Comparison of ENCODE assay signal across 33 cellular contexts in the genomic region with DNA sequence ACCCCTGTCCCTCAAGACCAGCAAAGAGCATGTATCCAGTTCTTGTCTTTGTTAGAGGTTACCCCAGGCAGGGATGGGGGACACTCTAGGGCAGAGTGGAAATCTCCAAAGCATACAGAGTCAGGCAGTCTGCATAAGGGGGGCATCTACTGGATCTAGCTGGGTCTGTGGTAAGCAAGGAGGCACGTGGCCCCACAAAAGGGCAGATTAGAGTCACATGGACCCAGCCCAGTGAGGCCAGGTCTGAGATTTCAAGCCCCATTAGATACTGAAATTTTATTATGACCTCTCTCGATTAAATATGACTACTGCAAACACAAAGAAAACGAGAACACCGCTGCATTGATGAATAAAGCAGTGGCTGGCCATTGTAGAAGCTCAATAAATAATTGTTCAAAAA. TPM values are rescaled to one million over a fixed set of nuclear protein-coding genes. Genes with fewer than 3 reads are reported as not detected.
"Had no signal": no experiment of that assay in that cellular context is flagged by ENCODE, and none has a peak within 500 bp of the region (broad histone marks: within the 10 kb centered on the region; RNA-seq: fewer than 3 reads in every experiment).

No MANE protein-coding gene starts in this region.

- H3K4me3 ChIP-seq: colonic mucosa, esophagus squamous epithelium, gastrocnemius medialis, heart right ventricle, left lung, lower lobe of right lung had no signal

- DNase-seq: colonic mucosa; cortex of kidney; effector CD8-positive, alpha-beta T cell; effector memory CD8-positive, alpha-beta T cell; erythroblast; esophagus squamous epithelium; foreskin fibroblast; foreskin melanocyte; gastrocnemius medialis; glutamatergic neuron; head of caudate nucleus; heart right ventricle; hippocampal formation; left cardiac atrium; left lung; left ventricle myocardium superior; lower lobe of right lung; mesenchymal stem cell; midbrain had no signal

- H3K4me3 Mint-ChIP-seq: dendritic cell treated with granulocyte-macrophage colony-stimulating factor and Interleukin-4, amounts not matched to agents 40 ng/mL and 50 ng/mL, for 4 days; effector memory CD8-positive, alpha-beta T cell had no signal

- H3K9me3 Mint-ChIP-seq: dendritic cell treated with granulocyte-macrophage colony-stimulating factor and Interleukin-4, amounts not matched to agents 40 ng/mL and 50 ng/mL, for 4 days; endodermal cell had no signal

- H3K27ac Mint-ChIP-seq: dendritic cell treated with granulocyte-macrophage colony-stimulating factor and Interleukin-4, amounts not matched to agents 40 ng/mL and 50 ng/mL, for 4 days; effector memory CD8-positive, alpha-beta T cell; endodermal cell had no signal

- FAIRE-seq: endometrium, islet of Langerhans, keratinocyte had no signal

- H3K27ac ChIP-seq: colonic mucosa, epithelial cell of prostate, esophagus squamous epithelium, gastrocnemius medialis, heart right ventricle, left lung, lower lobe of right lung had no signal

- H3K9me3 ChIP-seq: colonic mucosa, esophagus squamous epithelium, gastrocnemius medialis, heart right ventricle, left lung, lower lobe of right lung had no signal

- ATAC-seq: effector memory CD8-positive, alpha-beta T cell; esophagus mucosa; gastrocnemius medialis; heart right ventricle; left cardiac atrium; left lung; left ventricle myocardium superior; lower lobe of right lung had no signal

- H3K4me1 ChIP-seq: colonic mucosa, gastrocnemius medialis, left lung, lower lobe of right lung had no signal

- H3K36me3 ChIP-seq: colonic mucosa, esophagus squamous epithelium, gastrocnemius medialis, heart right ventricle, left lung, lower lobe of right lung had no signal

RNA-seq across cellular contexts. Expression of gene GPR139, which starts 1.6 kb away (rescaled TPM):
- total RNA-seq: colonic mucosa, dermis microvascular lymphatic vessel endothelial cell, endodermal cell, esophagus mucosa, esophagus squamous epithelium, gastrocnemius medialis, glomerular endothelial cell, heart right ventricle, kidney epithelial cell, left cardiac atrium, left lung, left ventricle myocardium superior, lower leg skin, lower lobe of right lung, lung microvascular endothelial cell, mononuclear cell, mucosa of gallbladder had no signal
- polyA plus RNA-seq: heart right ventricle, keratinocyte had no signal
